19 cellular contexts compared by ENCODE assay signal in the genomic region with DNA sequence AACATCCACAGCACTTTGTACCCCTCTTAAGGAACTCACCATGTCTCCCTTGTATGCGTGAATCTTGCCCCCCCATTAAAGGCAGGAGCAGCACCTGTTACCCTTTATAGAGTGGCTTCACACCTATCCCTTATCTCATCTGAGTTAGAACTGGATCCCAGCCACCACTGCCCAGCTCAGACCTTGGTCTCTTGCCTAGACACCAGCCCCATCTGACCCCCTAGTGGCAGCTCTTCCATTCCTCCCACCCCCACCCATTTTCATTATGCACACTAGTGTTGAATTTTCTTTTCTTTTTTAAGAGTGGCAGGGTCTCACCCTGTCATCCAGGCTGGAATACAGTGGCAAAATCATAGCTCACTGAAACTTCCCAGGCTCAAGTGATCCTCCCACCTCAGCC. TPM values are rescaled to one million over a fixed set of nuclear protein-coding genes. Genes with fewer than 3 reads are reported as not detected.
DNase-seq lines count a peak whose midpoint lies in the region; ATAC-seq, FAIRE-seq and TF ChIP-seq lines count a peak whose summit lies in the region.
"Had no signal": no experiment of that assay in that cellular context is flagged by ENCODE, and none has a peak within 500 bp of the region (broad histone marks: within the 10 kb centered on the region; RNA-seq: fewer than 3 reads in every experiment).

No MANE protein-coding gene starts in this region.

- 0 out of 2 replicates have a peak, but pooled peaks have one; percentile 3 for TF ChIP-seq CTCF in AG10803 (conservative IDR thresholded peaks at IDR 0.05; ENCODE audit: low read length)
- 0 out of 4 replicates have a peak, but pooled peaks have one; percentile 12 to 22 for TF ChIP-seq CTCF in GM23338 (conservative IDR thresholded peaks at IDR 0.05; ENCODE audit: low read depth in 2 of 2)
- TF ChIP-seq CTCF in RWPE2 (IDR thresholded peaks at IDR 0.05; ENCODE audit: poor library complexity, severe bottlenecking), result peak; percentile 10
- TF ChIP-seq CTCF in HepG2 (CRISPR knock-in tag; IDR thresholded peaks at IDR 0.05), result 0 out of 2 replicates have a peak, but pooled peaks have one; percentile 15
- no peak for TF ChIP-seq CTCF in hepatocyte (IDR thresholded peaks at IDR 0.05; ENCODE audit: poor library complexity)
- TF ChIP-seq CTCF in osteocyte (IDR thresholded peaks at IDR 0.05), result no peak

- no peak for TF ChIP-seq RAD21 in HepG2 (CRISPR knock-in tag; IDR thresholded peaks at IDR 0.05)

- H3K4me3 ChIP-seq in AG10803 (ENCODE audit: low read length) (no peak overlapping the region), GM23338 (no peak overlapping the region), RWPE2 (ENCODE audit: severe bottlenecking) (no peak overlapping the region), HepG2 (replicated peaks in 1 of 3; ENCODE audit: insufficient read depth in 1 of 3, low read depth in 2 of 3, low read length in 3 of 3) (no peak overlapping the region), hepatocyte (no peak overlapping the region)
- H3K4me3 ChIP-seq: GM23248, SJCRH30 had no signal

- no TSS peak for BruUV-seq in HepG2 (replicated peaks; lab: Mats Ljungman, UMichigan)

- no peak for FAIRE-seq in HepG2 (lab: Jason Lieb, UNC)
- FAIRE-seq: A204.1 had no signal

- ATAC-seq in GM23338, result no peak
- no peak for ATAC-seq in RWPE2 (ENCODE audit: low read depth)
- no peak for ATAC-seq in HepG2
- no peak for ATAC-seq in GM21737 (IDR thresholded peaks at IDR 0.05; ENCODE audit: unreplicated experiment)
- ATAC-seq in activated CD8-positive, alpha-beta memory T cell treated with anti-CD3 and anti-CD28 coated beads, Interleukin-2, amount 10 ng/mL, durations not matched to agents 7 days and 5 days, result no peak

- TF ChIP-seq EP300 in HepG2 (IDR thresholded peaks at IDR 0.05; ENCODE audit: low read depth in 2 of 2, low read length in 2 of 2) (no peak), HepG2 (CRISPR knock-in tag; IDR thresholded peaks at IDR 0.05; ENCODE audit: borderline replicate concordance) (no peak)

- TF ChIP-seq POLR2A in HepG2 (IDR thresholded peaks at IDR 0.05; ENCODE audit: insufficient read depth in 1 of 2, low read depth in 2 of 2, low read length in 2 of 2), result no peak

- CTCF ChIA-PET in HepG2 (lab: Yijun Ruan, JAX; ENCODE audit: low intra/inter-chr PET ratio, low total read pairs), result no interaction called here
- CTCF ChIA-PET in activated CD8-positive, alpha-beta memory T cell treated with anti-CD3 and anti-CD28 coated beads, Interleukin-2, amount 10 ng/mL, durations not matched to agents 7 days and 5 days (lab: Charles Lee), result interaction anchor here (0.6 to 2.5 kb wide), 5 partner anchors 21 to 96 kb away, joined by 3 to 5 read pairs (median 3); a partner anchor contains a TSS

- DNase-seq in AG10803 (ENCODE audit: low read depth), result no peak
- DNase-seq in GM23338 (ENCODE audit: low spot score), result no peak
- no peak for DNase-seq in RWPE2 (ENCODE audit: low spot score)
- DNase-seq in HepG2 (ENCODE audit: low spot score), result no peak
- no peak for DNase-seq in activated CD8-positive, alpha-beta memory T cell treated with anti-CD3 and anti-CD28 coated beads, Interleukin-2, amount 10 ng/mL, durations not matched to agents 7 days and 5 days
- DNase-seq in hepatocyte (ENCODE audit: low spot score), result no peak
- no peak for DNase-seq in osteocyte (ENCODE audit: extremely low spot score, unreplicated experiment)
- DNase-seq: Calu3, DMS79 treated with DMSO at 0.1 percent for 48 hours, GDM1, GM23248, NCI-H1417, NCI-H2029, NCI-H2171 treated with DMSO at 0.1 percent for 48 hours, NCI-H774, SJCRH30 had no signal

- in situ Hi-C loops in HepG2 (cut with HindIII; ENCODE audit: extremely low pct_ligation_motif_present, low pct_unique_long_range_greater_than_20kb), result no loop called here

- H3K4me1 ChIP-seq in GM23338 (ENCODE audit: insufficient read depth) (peaks cover 27% of the 10 kb centered on the region), RWPE2 (ENCODE audit: insufficient read depth, poor library complexity, severe bottlenecking) (peaks cover 6% of the 10 kb centered on the region), HepG2 (ENCODE audit: insufficient read depth, low read length) (peaks cover 32% of the 10 kb centered on the region), hepatocyte (ENCODE audit: insufficient read depth) (peaks cover 5% of the 10 kb centered on the region)
- H3K4me1 ChIP-seq: SJCRH30 had no signal

- no peak overlapping the region for H3K9ac ChIP-seq in HepG2 (ENCODE audit: insufficient read depth, low read depth, low read length)
- H3K9ac ChIP-seq: GM23248 had no signal

- H2AFZ ChIP-seq in GM23338, result no peak overlapping the region
- H2AFZ ChIP-seq in HepG2 (ENCODE audit: low read length), result no peak overlapping the region
- no peak overlapping the region for H2AFZ ChIP-seq in hepatocyte
- H2AFZ ChIP-seq: GM23248 had no signal

- H3K4me1 Mint-ChIP-seq in GM23338 (peaks cover 26% of the 10 kb centered on the region), osteocyte (ENCODE audit: unreplicated experiment) (peaks cover 20% of the 10 kb centered on the region)
- H3K4me1 Mint-ChIP-seq in activated CD8-positive, alpha-beta memory T cell treated with anti-CD3 and anti-CD28 coated beads, Interleukin-2, amount 10 ng/mL, durations not matched to agents 7 days and 5 days, result peaks cover 27% of the 10 kb centered on the region

- H3K4me2 ChIP-seq in GM23338, result no peak overlapping the region
- no peak overlapping the region for H3K4me2 ChIP-seq in HepG2 (ENCODE audit: low read depth, low read length)
- H3K4me2 ChIP-seq in hepatocyte, result no peak overlapping the region

- no peaks in the 10 kb centered on the region for H3K36me3 ChIP-seq in GM23338 (ENCODE audit: insufficient read depth)
- H3K36me3 ChIP-seq in RWPE2 (ENCODE audit: low read depth), result peaks cover 19% of the 10 kb centered on the region
- no peaks in the 10 kb centered on the region for H3K36me3 ChIP-seq in HepG2 (replicated peaks in 1 of 2; ENCODE audit: control insufficient read depth in 1 of 2, insufficient read depth in 2 of 2, low read length in 2 of 2)
- no peaks in the 10 kb centered on the region for H3K36me3 ChIP-seq in hepatocyte (replicated peaks; ENCODE audit: insufficient read depth, low read depth)
- H3K36me3 ChIP-seq: SJCRH30 had no signal

- H3K36me3 Mint-ChIP-seq in GM23338 (ENCODE audit: low read depth), result peaks cover 7% of the 10 kb centered on the region; the same call in 2 of the 3 replicates
- peaks cover 11% of the 10 kb centered on the region for H3K36me3 Mint-ChIP-seq in activated CD8-positive, alpha-beta memory T cell treated with anti-CD3 and anti-CD28 coated beads, Interleukin-2, amount 10 ng/mL, durations not matched to agents 7 days and 5 days
- peaks cover 12% of the 10 kb centered on the region for H3K36me3 Mint-ChIP-seq in osteocyte (ENCODE audit: unreplicated experiment)

- H3K27me3 Mint-ChIP-seq in GM23338 (ENCODE audit: insufficient read depth, low read depth, poor library complexity), result peaks cover 15% of the 10 kb centered on the region
- H3K27me3 Mint-ChIP-seq in activated CD8-positive, alpha-beta memory T cell treated with anti-CD3 and anti-CD28 coated beads, Interleukin-2, amount 10 ng/mL, durations not matched to agents 7 days and 5 days, result no peaks in the 10 kb centered on the region
- no peaks in the 10 kb centered on the region for H3K27me3 Mint-ChIP-seq in osteocyte (ENCODE audit: unreplicated experiment)

- H3K9me3 Mint-ChIP-seq in GM23338, result no peaks in the 10 kb centered on the region
- no peaks in the 10 kb centered on the region for H3K9me3 Mint-ChIP-seq in activated CD8-positive, alpha-beta memory T cell treated with anti-CD3 and anti-CD28 coated beads, Interleukin-2, amount 10 ng/mL, durations not matched to agents 7 days and 5 days (ENCODE audit: low read depth)
- H3K9me3 Mint-ChIP-seq in osteocyte (ENCODE audit: unreplicated experiment), result no peaks in the 10 kb centered on the region

- H3K4me3 Mint-ChIP-seq in GM23338, result no peak overlapping the region
- H3K4me3 Mint-ChIP-seq in activated CD8-positive, alpha-beta memory T cell treated with anti-CD3 and anti-CD28 coated beads, Interleukin-2, amount 10 ng/mL, durations not matched to agents 7 days and 5 days, result no peak overlapping the region
- H3K4me3 Mint-ChIP-seq in osteocyte (ENCODE audit: unreplicated experiment), result no peak overlapping the region

- H3K27ac Mint-ChIP-seq in GM23338 (no peak overlapping the region), osteocyte (ENCODE audit: unreplicated experiment) (no peak overlapping the region)
- no peak overlapping the region for H3K27ac Mint-ChIP-seq in activated CD8-positive, alpha-beta memory T cell treated with anti-CD3 and anti-CD28 coated beads, Interleukin-2, amount 10 ng/mL, durations not matched to agents 7 days and 5 days

- POLR2A ChIA-PET in HepG2 (lab: Yijun Ruan, JAX), result interaction anchor here (1.2 kb wide), 1 partner anchor 55 kb away, joined by 4 read pairs; no protein-coding TSS in a partner anchor

- H3K27me3 ChIP-seq in GM23338 (ENCODE audit: insufficient read depth), result no peaks in the 10 kb centered on the region
- no peaks in the 10 kb centered on the region for H3K27me3 ChIP-seq in RWPE2 (ENCODE audit: insufficient read depth, poor library complexity, severe bottlenecking)
- H3K27me3 ChIP-seq in HepG2 (ENCODE audit: control insufficient read depth in 1 of 2, insufficient read depth in 2 of 2, low read length in 2 of 2), result no peaks in the 10 kb centered on the region; a peak in 1 of 5 replicates
- no peaks in the 10 kb centered on the region for H3K27me3 ChIP-seq in hepatocyte
- H3K27me3 ChIP-seq: SJCRH30 had no signal

- no peaks in the 10 kb centered on the region for H3K9me2 ChIP-seq in GM23338 (ENCODE audit: insufficient read depth)
- H3K9me2 ChIP-seq in hepatocyte (replicated peaks; ENCODE audit: insufficient read depth), result no peaks in the 10 kb centered on the region

- WGBS in HepG2 (ENCODE audit: low lambda C conversion rate), result 95% methylated on average over 1 of the region's 1 CpG
- 100% methylated on average over 1 of the region's 1 CpG for WGBS in hepatocyte (ENCODE audit: low lambda C conversion rate, missing lambda C conversion rate)

- intact Hi-C loops in HepG2 (cut with micrococcal nuclease; ENCODE audit: unreplicated experiment), result no loop called here

- H3K9me3 ChIP-seq in RWPE2 (ENCODE audit: severe bottlenecking) (no peaks in the 10 kb centered on the region), HepG2 (ENCODE audit: low read length) (no peaks in the 10 kb centered on the region), hepatocyte (ENCODE audit: low read depth) (no peaks in the 10 kb centered on the region)
- H3K9me3 ChIP-seq: SJCRH30 had no signal

- peaks cover 32% of the 10 kb centered on the region for H3K79me2 ChIP-seq in GM23338 (replicated peaks; ENCODE audit: insufficient read depth)
- H3K79me2 ChIP-seq in HepG2 (ENCODE audit: insufficient read depth, low read length), result peaks cover 23% of the 10 kb centered on the region
- H3K79me2 ChIP-seq in hepatocyte, result peaks cover 59% of the 10 kb centered on the region

- H3F3A ChIP-seq in GM23338 (replicated peaks; ENCODE audit: low read depth), result peaks cover 11% of the 10 kb centered on the region; the same call in 1 of the 2 replicates

- H3K27ac ChIP-seq in GM23338 (ENCODE audit: low read depth), result no peak overlapping the region
- no peak overlapping the region for H3K27ac ChIP-seq in RWPE2 (ENCODE audit: poor library complexity, severe bottlenecking)
- no peak overlapping the region for H3K27ac ChIP-seq in HepG2 (ENCODE audit: extremely low read length, insufficient read depth, low read length)
- no peak overlapping the region for H3K27ac ChIP-seq in hepatocyte
- H3K27ac ChIP-seq: GM23248, SJCRH30 had no signal

- peaks cover 3% of the 10 kb centered on the region; the same call in 1 of the 2 replicates for H4K20me1 ChIP-seq in GM23338 (replicated peaks; ENCODE audit: insufficient read depth)
- no peaks in the 10 kb centered on the region for H4K20me1 ChIP-seq in HepG2 (ENCODE audit: insufficient read depth, low read length)
- no peaks in the 10 kb centered on the region for H4K20me1 ChIP-seq in hepatocyte (ENCODE audit: insufficient read depth, poor library complexity, severe bottlenecking)

RNA-seq across cellular contexts. Expression of a gene that starts 3.2 kb away (rescaled TPM):
- total RNA-seq in GM23338 (2014; rRNA removed; shearing (Covaris generic)), result 22.7 and 23.5 TPM in 2 replicates
- polyA plus RNA-seq in GM23338 (2016; fragmentation: Nextera tagmentation; extraction: Ambion mirVana), result 8.5 and 9.8 TPM in 2 replicates
- total RNA-seq in HepG2 (2016; rRNA removed; fragmentation: Illumina TruSeq; extraction: Trizol), result 19.2 and 23.3 TPM in 2 replicates
- 8.3 and 9.4 TPM in 2 replicates for total RNA-seq in HepG2 (2016; cell fraction: cytosol; rRNA removed; fragmentation: Illumina TruSeq; extraction: Trizol; ENCODE audit: low read depth)
- total RNA-seq in HepG2 (2016; cell fraction: insoluble cytoplasmic fraction; rRNA removed; fragmentation: Illumina TruSeq; extraction: Trizol), result 18.8 and 22.2 TPM in 2 replicates
- 14.4 and 14.9 TPM in 2 replicates for total RNA-seq in HepG2 (2016; cell fraction: membrane; rRNA removed; fragmentation: Illumina TruSeq; extraction: Trizol)
- total RNA-seq in HepG2 (2016; cell fraction: nucleus; rRNA removed; fragmentation: Illumina TruSeq; extraction: Trizol), result 20.2 and 21.1 TPM in 2 replicates
- polyA plus RNA-seq in HepG2 (2011; rRNA removed), result 44.0 and 55.3 TPM in 2 replicates
- 40.1 and 40.5 TPM in 2 replicates for polyA plus RNA-seq in HepG2 (2011; cell fraction: cytosol; rRNA removed)
- 167 and 208 TPM in 2 replicates for polyA plus RNA-seq in HepG2 (2011; cell fraction: nucleus; rRNA removed)
- 19.2 and 22.5 TPM in 2 replicates for polyA plus RNA-seq in HepG2 (2012)
- polyA plus RNA-seq in HepG2 (2016; cell fraction: cytosol; fragmentation: Illumina TruSeq; extraction: Trizol; ENCODE audit: low read depth), result 6.8 and 9.0 TPM in 2 replicates
- 21.3 TPM in 2 replicates for polyA plus RNA-seq in HepG2 (2016; cell fraction: insoluble cytoplasmic fraction; fragmentation: Illumina TruSeq; extraction: Trizol; ENCODE audit: low read depth)
- polyA plus RNA-seq in HepG2 (2016; cell fraction: membrane; fragmentation: Illumina TruSeq; extraction: Trizol; ENCODE audit: low read depth), result 11.2 and 14.4 TPM in 2 replicates
- 60.8 and 65.3 TPM in 2 replicates for polyA plus RNA-seq in HepG2 (2016; cell fraction: nucleus; fragmentation: Illumina TruSeq; extraction: Trizol; ENCODE audit: insufficient read depth, low read depth)
- 25.9 and 65.3 TPM in 2 replicates for polyA minus RNA-seq in HepG2 (2011; rRNA and poly(A)+ RNA removed; ENCODE audit: low replicate concordance)
- polyA minus RNA-seq in HepG2 (2011; cell fraction: cytosol; rRNA and poly(A)+ RNA removed), result 7.5 and 9.9 TPM in 2 replicates
- polyA minus RNA-seq in HepG2 (2011; cell fraction: nucleus; rRNA and poly(A)+ RNA removed), result 24.6 and 30.2 TPM in 2 replicates
- total RNA-seq in activated CD8-positive, alpha-beta memory T cell treated with anti-CD3 and anti-CD28 coated beads, Interleukin-2, amount 10 ng/mL, durations not matched to agents 7 days and 5 days, result 10 to 100 TPM; 28.2 TPM
- 25.6 and 26.4 TPM in 2 replicates for total RNA-seq in hepatocyte
- polyA plus RNA-seq in hepatocyte, result 23.8 and 25.4 TPM in 2 replicates
- 21.1 and 23.6 TPM in 2 replicates for total RNA-seq in osteocyte

RNA-seq across cellular contexts. Expression of a gene that starts 3.6 kb away (rescaled TPM):
- total RNA-seq in GM23338 (2014; rRNA removed; shearing (Covaris generic)), result 23.0 and 35.0 TPM in 2 replicates
- polyA plus RNA-seq in GM23338 (2016; fragmentation: Nextera tagmentation; extraction: Ambion mirVana) (77.6 and 81.6 TPM in 2 replicates), HepG2 (2011; rRNA removed) (22.2 and 23.0 TPM in 2 replicates), hepatocyte (53.9 and 59.2 TPM in 2 replicates)
- total RNA-seq in HepG2 (2016; rRNA removed; fragmentation: Illumina TruSeq; extraction: Trizol) (26.5 and 30.2 TPM in 2 replicates), hepatocyte (18.3 and 36.5 TPM in 2 replicates), osteocyte (38.1 and 39.8 TPM in 2 replicates)
- 6.4 and 7.8 TPM in 2 replicates for total RNA-seq in HepG2 (2016; cell fraction: cytosol; rRNA removed; fragmentation: Illumina TruSeq; extraction: Trizol; ENCODE audit: low read depth)
- 30.1 and 30.4 TPM in 2 replicates for total RNA-seq in HepG2 (2016; cell fraction: insoluble cytoplasmic fraction; rRNA removed; fragmentation: Illumina TruSeq; extraction: Trizol)
- 7.4 and 8.6 TPM in 2 replicates for total RNA-seq in HepG2 (2016; cell fraction: membrane; rRNA removed; fragmentation: Illumina TruSeq; extraction: Trizol)
- total RNA-seq in HepG2 (2016; cell fraction: nucleus; rRNA removed; fragmentation: Illumina TruSeq; extraction: Trizol), result 17.9 and 19.3 TPM in 2 replicates
- 25.4 and 31.1 TPM in 2 replicates for polyA plus RNA-seq in HepG2 (2011; cell fraction: cytosol; rRNA removed)
- 71.0 and 88.9 TPM in 2 replicates for polyA plus RNA-seq in HepG2 (2011; cell fraction: nucleus; rRNA removed)
- polyA plus RNA-seq in HepG2 (2012), result 15.6 and 17.8 TPM in 2 replicates
- polyA plus RNA-seq in HepG2 (2016; cell fraction: cytosol; fragmentation: Illumina TruSeq; extraction: Trizol; ENCODE audit: low read depth), result 4.4 TPM in 2 replicates
- 27.5 and 28.1 TPM in 2 replicates for polyA plus RNA-seq in HepG2 (2016; cell fraction: insoluble cytoplasmic fraction; fragmentation: Illumina TruSeq; extraction: Trizol; ENCODE audit: low read depth)
- 3.8 and 5.1 TPM in 2 replicates for polyA plus RNA-seq in HepG2 (2016; cell fraction: membrane; fragmentation: Illumina TruSeq; extraction: Trizol; ENCODE audit: low read depth)
- polyA plus RNA-seq in HepG2 (2016; cell fraction: nucleus; fragmentation: Illumina TruSeq; extraction: Trizol; ENCODE audit: insufficient read depth, low read depth), result 36.5 and 39.9 TPM in 2 replicates
- polyA minus RNA-seq in HepG2 (2011; rRNA and poly(A)+ RNA removed; ENCODE audit: low replicate concordance), result 9.9 and 24.8 TPM in 2 replicates
- polyA minus RNA-seq in HepG2 (2011; cell fraction: cytosol; rRNA and poly(A)+ RNA removed), result 5.3 and 10.7 TPM in 2 replicates
- 27.2 and 33.7 TPM in 2 replicates for polyA minus RNA-seq in HepG2 (2011; cell fraction: nucleus; rRNA and poly(A)+ RNA removed)
- 10 to 100 TPM; 45.6 to 51.2 TPM for total RNA-seq in activated CD8-positive, alpha-beta memory T cell treated with anti-CD3 and anti-CD28 coated beads, Interleukin-2, amount 10 ng/mL, durations not matched to agents 7 days and 5 days

RNA-seq across cellular contexts. Expression of a gene that starts 24.8 kb away (rescaled TPM):
- not detected in 2 replicates for total RNA-seq in GM23338 (2014; rRNA removed; shearing (Covaris generic))
- polyA plus RNA-seq in GM23338 (2016; fragmentation: Nextera tagmentation; extraction: Ambion mirVana), result not detected in 2 replicates
- total RNA-seq in HepG2 (2016; rRNA removed; fragmentation: Illumina TruSeq; extraction: Trizol), result 0.49 and 0.53 TPM in 2 replicates
- total RNA-seq in HepG2 (2016; cell fraction: cytosol; rRNA removed; fragmentation: Illumina TruSeq; extraction: Trizol; ENCODE audit: low read depth), result not detected in 2 replicates
- total RNA-seq in HepG2 (2016; cell fraction: insoluble cytoplasmic fraction; rRNA removed; fragmentation: Illumina TruSeq; extraction: Trizol), result 0.52 and 0.55 TPM in 2 replicates
- total RNA-seq in HepG2 (2016; cell fraction: membrane; rRNA removed; fragmentation: Illumina TruSeq; extraction: Trizol), result 0.34 TPM in 2 replicates
- total RNA-seq in HepG2 (2016; cell fraction: nucleus; rRNA removed; fragmentation: Illumina TruSeq; extraction: Trizol), result not detected in 2 replicates
- polyA plus RNA-seq in HepG2 (2011; rRNA removed), result 0.47 and 0.55 TPM in 2 replicates
- 0.81 and 0.82 TPM in 2 replicates for polyA plus RNA-seq in HepG2 (2011; cell fraction: cytosol; rRNA removed)
- 0.35 and 0.62 TPM in 2 replicates for polyA plus RNA-seq in HepG2 (2011; cell fraction: nucleus; rRNA removed)
- 0.68 TPM in 2 replicates for polyA plus RNA-seq in HepG2 (2012)
- not detected in 2 replicates for polyA plus RNA-seq in HepG2 (2016; cell fraction: cytosol; fragmentation: Illumina TruSeq; extraction: Trizol; ENCODE audit: low read depth)
- polyA plus RNA-seq in HepG2 (2016; cell fraction: insoluble cytoplasmic fraction; fragmentation: Illumina TruSeq; extraction: Trizol; ENCODE audit: low read depth), result 0.46 and 0.48 TPM in 2 replicates
- not detected in 2 replicates for polyA plus RNA-seq in HepG2 (2016; cell fraction: membrane; fragmentation: Illumina TruSeq; extraction: Trizol; ENCODE audit: low read depth)
- polyA plus RNA-seq in HepG2 (2016; cell fraction: nucleus; fragmentation: Illumina TruSeq; extraction: Trizol; ENCODE audit: insufficient read depth, low read depth), result not detected in 2 replicates
- 0.21 TPM in 1 of 2 replicates, not detected in the other for polyA minus RNA-seq in HepG2 (2011; rRNA and poly(A)+ RNA removed; ENCODE audit: low replicate concordance)
- not detected in 2 replicates for polyA minus RNA-seq in HepG2 (2011; cell fraction: cytosol; rRNA and poly(A)+ RNA removed)
- 0.87 TPM in 1 of 2 replicates, not detected in the other for polyA minus RNA-seq in HepG2 (2011; cell fraction: nucleus; rRNA and poly(A)+ RNA removed)
- not detected for total RNA-seq in activated CD8-positive, alpha-beta memory T cell treated with anti-CD3 and anti-CD28 coated beads, Interleukin-2, amount 10 ng/mL, durations not matched to agents 7 days and 5 days
- 0.24 TPM in 1 of 2 replicates, not detected in the other for total RNA-seq in hepatocyte
- polyA plus RNA-seq in hepatocyte, result 0.47 TPM in 1 of 2 replicates, not detected in the other
- total RNA-seq in osteocyte, result not detected in 2 replicates
- total RNA-seq: GM23248, NCI-H460, SJCRH30 had no signal
- polyA plus RNA-seq: GM23248 had no signal

RNA-seq across cellular contexts. Expression of a gene that starts 33.9 kb away (rescaled TPM):
- 0.08 and 0.80 TPM in 2 replicates for total RNA-seq in GM23338 (2014; rRNA removed; shearing (Covaris generic))
- polyA plus RNA-seq in GM23338 (2016; fragmentation: Nextera tagmentation; extraction: Ambion mirVana), result 0.16 and 0.68 TPM in 2 replicates
- total RNA-seq in HepG2 (2016; rRNA removed; fragmentation: Illumina TruSeq; extraction: Trizol), result 0.34 and 0.51 TPM in 2 replicates
- total RNA-seq in HepG2 (2016; cell fraction: cytosol; rRNA removed; fragmentation: Illumina TruSeq; extraction: Trizol; ENCODE audit: low read depth), result not detected in 2 replicates
- 0.24 and 0.67 TPM in 2 replicates for total RNA-seq in HepG2 (2016; cell fraction: insoluble cytoplasmic fraction; rRNA removed; fragmentation: Illumina TruSeq; extraction: Trizol)
- 0.12 and 0.14 TPM in 2 replicates for total RNA-seq in HepG2 (2016; cell fraction: membrane; rRNA removed; fragmentation: Illumina TruSeq; extraction: Trizol)
- 0.97 and 1.1 TPM in 2 replicates for total RNA-seq in HepG2 (2016; cell fraction: nucleus; rRNA removed; fragmentation: Illumina TruSeq; extraction: Trizol)
- polyA plus RNA-seq in HepG2 (2011; rRNA removed), result 1.0 and 1.1 TPM in 2 replicates
- 0.38 and 0.59 TPM in 2 replicates for polyA plus RNA-seq in HepG2 (2011; cell fraction: cytosol; rRNA removed)
- polyA plus RNA-seq in HepG2 (2011; cell fraction: nucleus; rRNA removed), result 2.6 and 3.2 TPM in 2 replicates
- polyA plus RNA-seq in HepG2 (2012), result 1.3 and 1.5 TPM in 2 replicates
- not detected in 2 replicates for polyA plus RNA-seq in HepG2 (2016; cell fraction: cytosol; fragmentation: Illumina TruSeq; extraction: Trizol; ENCODE audit: low read depth)
- polyA plus RNA-seq in HepG2 (2016; cell fraction: insoluble cytoplasmic fraction; fragmentation: Illumina TruSeq; extraction: Trizol; ENCODE audit: low read depth), result 0.23 and 0.52 TPM in 2 replicates
- 0.17 and 0.19 TPM in 2 replicates for polyA plus RNA-seq in HepG2 (2016; cell fraction: membrane; fragmentation: Illumina TruSeq; extraction: Trizol; ENCODE audit: low read depth)
- 1.7 and 2.1 TPM in 2 replicates for polyA plus RNA-seq in HepG2 (2016; cell fraction: nucleus; fragmentation: Illumina TruSeq; extraction: Trizol; ENCODE audit: insufficient read depth, low read depth)
- polyA minus RNA-seq in HepG2 (2011; rRNA and poly(A)+ RNA removed; ENCODE audit: low replicate concordance), result 1.5 and 2.1 TPM in 2 replicates
- polyA minus RNA-seq in HepG2 (2011; cell fraction: cytosol; rRNA and poly(A)+ RNA removed), result 0.26 and 0.30 TPM in 2 replicates
- polyA minus RNA-seq in HepG2 (2011; cell fraction: nucleus; rRNA and poly(A)+ RNA removed), result 2.8 and 3.6 TPM in 2 replicates
- under 1 TPM; 0.45 to 0.82 TPM for total RNA-seq in activated CD8-positive, alpha-beta memory T cell treated with anti-CD3 and anti-CD28 coated beads, Interleukin-2, amount 10 ng/mL, durations not matched to agents 7 days and 5 days
- total RNA-seq in hepatocyte, result 0.43 and 2.6 TPM in 2 replicates
- 0.77 and 0.97 TPM in 2 replicates for polyA plus RNA-seq in hepatocyte
- total RNA-seq in osteocyte, result not detected in 2 replicates
- total RNA-seq: GM23248 had no signal

RNA-seq across cellular contexts. Expression of a gene that starts 39.8 kb away (rescaled TPM):
- 44.2 and 45.4 TPM in 2 replicates for total RNA-seq in GM23338 (2014; rRNA removed; shearing (Covaris generic))
- polyA plus RNA-seq in GM23338 (2016; fragmentation: Nextera tagmentation; extraction: Ambion mirVana) (38.9 and 40.2 TPM in 2 replicates), HepG2 (2011; rRNA removed) (51.5 and 55.8 TPM in 2 replicates), hepatocyte (165 and 213 TPM in 2 replicates)
- total RNA-seq in HepG2 (2016; rRNA removed; fragmentation: Illumina TruSeq; extraction: Trizol) (92.4 and 93.1 TPM in 2 replicates), hepatocyte (97.2 and 105 TPM in 2 replicates), osteocyte (3.8 and 5.1 TPM in 2 replicates)
- total RNA-seq in HepG2 (2016; cell fraction: cytosol; rRNA removed; fragmentation: Illumina TruSeq; extraction: Trizol; ENCODE audit: low read depth), result 106 and 198 TPM in 2 replicates
- total RNA-seq in HepG2 (2016; cell fraction: insoluble cytoplasmic fraction; rRNA removed; fragmentation: Illumina TruSeq; extraction: Trizol), result 92.8 and 98.5 TPM in 2 replicates
- 116 and 181 TPM in 2 replicates for total RNA-seq in HepG2 (2016; cell fraction: membrane; rRNA removed; fragmentation: Illumina TruSeq; extraction: Trizol)
- total RNA-seq in HepG2 (2016; cell fraction: nucleus; rRNA removed; fragmentation: Illumina TruSeq; extraction: Trizol), result 33.3 and 38.5 TPM in 2 replicates
- 71.1 and 107 TPM in 2 replicates for polyA plus RNA-seq in HepG2 (2011; cell fraction: cytosol; rRNA removed)
- polyA plus RNA-seq in HepG2 (2011; cell fraction: nucleus; rRNA removed), result 36.7 and 39.2 TPM in 2 replicates
- polyA plus RNA-seq in HepG2 (2012), result 23.3 and 24.8 TPM in 2 replicates
- polyA plus RNA-seq in HepG2 (2016; cell fraction: cytosol; fragmentation: Illumina TruSeq; extraction: Trizol; ENCODE audit: low read depth), result 113 and 197 TPM in 2 replicates
- 83.4 and 86.6 TPM in 2 replicates for polyA plus RNA-seq in HepG2 (2016; cell fraction: insoluble cytoplasmic fraction; fragmentation: Illumina TruSeq; extraction: Trizol; ENCODE audit: low read depth)
- polyA plus RNA-seq in HepG2 (2016; cell fraction: membrane; fragmentation: Illumina TruSeq; extraction: Trizol; ENCODE audit: low read depth), result 98.6 and 148 TPM in 2 replicates
- polyA plus RNA-seq in HepG2 (2016; cell fraction: nucleus; fragmentation: Illumina TruSeq; extraction: Trizol; ENCODE audit: insufficient read depth, low read depth), result 46.0 and 55.2 TPM in 2 replicates
- polyA minus RNA-seq in HepG2 (2011; rRNA and poly(A)+ RNA removed; ENCODE audit: low replicate concordance), result 37.3 and 70.3 TPM in 2 replicates
- 16.0 and 18.6 TPM in 2 replicates for polyA minus RNA-seq in HepG2 (2011; cell fraction: cytosol; rRNA and poly(A)+ RNA removed)
- 13.9 and 15.3 TPM in 2 replicates for polyA minus RNA-seq in HepG2 (2011; cell fraction: nucleus; rRNA and poly(A)+ RNA removed)
- 10 to 100 TPM; 25.9 to 29.1 TPM for total RNA-seq in activated CD8-positive, alpha-beta memory T cell treated with anti-CD3 and anti-CD28 coated beads, Interleukin-2, amount 10 ng/mL, durations not matched to agents 7 days and 5 days
- total RNA-seq: SJCRH30 had no signal

Comparison
In these comparisons a context has a peak if more than half of its experiments do, and no peak if none do; other contexts are left out.
1. CTCF ChIP-seq: peak in AG10803 (single experiment), GM23338 (2 of 2), RWPE2 (single experiment) and HepG2 (single experiment); none in hepatocyte (single experiment) and osteocyte (single experiment).